In the genomic region with DNA sequence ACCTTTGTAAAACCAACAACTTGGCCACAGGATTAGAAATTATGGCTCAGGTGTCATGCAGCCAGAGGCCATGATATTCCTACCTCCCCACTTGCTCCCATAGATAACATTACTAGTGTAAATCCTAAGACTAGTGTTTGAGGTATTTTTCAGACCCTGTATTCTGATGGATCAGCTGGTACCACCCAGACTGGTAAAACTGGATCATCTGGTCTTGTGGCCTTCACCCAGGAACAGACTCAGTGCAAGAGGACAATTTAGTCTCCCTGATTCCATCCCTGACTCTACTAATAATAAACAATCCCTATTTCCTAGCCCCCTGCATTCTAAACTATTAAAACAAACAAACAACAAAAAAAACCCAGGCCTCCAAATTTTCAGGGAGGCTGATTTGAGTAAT, we compare ENCODE assay signal across 18 cellular contexts.
"Had no signal": no experiment of that assay in that cellular context is flagged by ENCODE, and none has a peak within 500 bp of the region (broad histone marks: within the 10 kb centered on the region; RNA-seq: fewer than 3 reads in every experiment).

No MANE protein-coding gene starts in this region.

- DNase-seq: effector memory CD8-positive, alpha-beta T cell; foreskin keratinocyte; head of caudate nucleus; mammary epithelial cell; naive thymus-derived CD8-positive, alpha-beta T cell; small intestine; stimulated activated CD4-positive, alpha-beta T cell treated with anti-CD3 and anti-CD28 coated beads, Interleukin-2, amount 100 ng/mL, for 48 hours; stimulated activated naive CD8-positive, alpha-beta T cell treated with anti-CD3 and anti-CD28 coated beads, Interleukin-15, Interleukin-2, amounts not matched to agents 100 U/mL and 50 U/mL, for 24 hours; thyroid gland; upper lobe of right lung had no signal

- H3K4me2 ChIP-seq: hepatocyte had no signal

- H3K9me3 Mint-ChIP-seq: dendritic cell treated with granulocyte-macrophage colony-stimulating factor and Interleukin-4, amounts not matched to agents 40 ng/mL and 50 ng/mL, for 4 days; effector memory CD8-positive, alpha-beta T cell; stimulated activated effector memory CD8-positive, alpha-beta T cell treated with anti-CD3 and anti-CD28 coated beads, Interleukin-12 subunit alpha, Interleukin-12 subunit beta, amount 100 ng/mL, for 72 hours had no signal

- FAIRE-seq: colon, small intestine had no signal

- H3K36me3 ChIP-seq: neutrophil, suprapubic skin, thyroid gland, upper lobe of right lung, vagina had no signal

- H3K27ac Mint-ChIP-seq: dendritic cell treated with granulocyte-macrophage colony-stimulating factor and Interleukin-4, amounts not matched to agents 40 ng/mL and 50 ng/mL, for 4 days; effector memory CD8-positive, alpha-beta T cell; stimulated activated effector memory CD8-positive, alpha-beta T cell treated with anti-CD3 and anti-CD28 coated beads, Interleukin-12 subunit alpha, Interleukin-12 subunit beta, amount 100 ng/mL, for 72 hours had no signal

- H2AFZ ChIP-seq: hepatocyte had no signal

- H3K9me3 ChIP-seq: neutrophil, right atrium auricular region, suprapubic skin, thyroid gland, upper lobe of right lung, vagina had no signal

- H3K79me2 ChIP-seq: hepatocyte had no signal

- H3K36me3 Mint-ChIP-seq: naive thymus-derived CD8-positive, alpha-beta T cell had no signal

- H3K4me3 Mint-ChIP-seq: dendritic cell treated with granulocyte-macrophage colony-stimulating factor and Interleukin-4, amounts not matched to agents 40 ng/mL and 50 ng/mL, for 4 days; effector memory CD8-positive, alpha-beta T cell; naive thymus-derived CD8-positive, alpha-beta T cell; stimulated activated effector memory CD8-positive, alpha-beta T cell treated with anti-CD3 and anti-CD28 coated beads, Interleukin-12 subunit alpha, Interleukin-12 subunit beta, amount 100 ng/mL, for 72 hours had no signal

- H3K4me3 ChIP-seq: hepatocyte, right atrium auricular region, suprapubic skin, thyroid gland, upper lobe of right lung, vagina had no signal

- H3K27me3 ChIP-seq: hepatocyte, neutrophil, right atrium auricular region, suprapubic skin, thyroid gland, upper lobe of right lung, vagina had no signal

- H3K27ac ChIP-seq: foreskin keratinocyte, hepatocyte, neutrophil, right atrium auricular region, suprapubic skin, thyroid gland, upper lobe of right lung, vagina had no signal

- H3K4me1 ChIP-seq: foreskin keratinocyte, right atrium auricular region, suprapubic skin, thyroid gland, upper lobe of right lung, vagina had no signal
